In the genomic region with DNA sequence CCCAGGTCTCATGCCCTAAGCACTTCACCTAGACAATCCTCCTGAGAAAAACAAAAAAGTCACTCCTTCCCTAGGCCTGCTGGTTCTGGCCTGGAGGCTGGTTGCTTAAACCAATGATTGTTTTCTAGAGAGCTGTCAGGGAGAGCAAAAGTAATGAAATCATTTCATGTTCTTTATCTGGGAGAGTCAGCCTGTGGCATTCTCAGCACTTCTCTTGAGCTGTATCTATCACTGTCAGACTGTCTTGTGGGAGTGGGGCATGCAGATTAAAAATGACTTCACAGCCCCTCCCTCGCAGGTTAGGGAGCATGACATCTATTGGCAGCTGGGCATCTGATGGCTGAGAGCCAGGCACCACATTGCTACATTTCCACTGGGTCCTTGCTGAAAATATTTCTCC, we compare ENCODE assay signal across 1 cellular context.
TF ChIP-seq lines count a peak whose summit lies in the region.

No MANE protein-coding gene starts in this region.

TF ChIP-seq in H1, 55 proteins besides CTCF, POLR2A, EP300 and RAD21:
- no peak for TF ChIP-seq CEBPB (IDR thresholded peaks at IDR 0.05; ENCODE audit: low read depth, low read length)
- TF ChIP-seq SP2 (IDR thresholded peaks at IDR 0.05; ENCODE audit: low read length): no peak
- TF ChIP-seq ZNF274 (IDR thresholded peaks at IDR 0.05; ENCODE audit: borderline replicate concordance, extremely low read depth, low read length): no peak
TF ChIP-seq in H1: peak in this region for 0.
